Comparison of ENCODE assay signal across 1 cellular context in the genomic region with DNA sequence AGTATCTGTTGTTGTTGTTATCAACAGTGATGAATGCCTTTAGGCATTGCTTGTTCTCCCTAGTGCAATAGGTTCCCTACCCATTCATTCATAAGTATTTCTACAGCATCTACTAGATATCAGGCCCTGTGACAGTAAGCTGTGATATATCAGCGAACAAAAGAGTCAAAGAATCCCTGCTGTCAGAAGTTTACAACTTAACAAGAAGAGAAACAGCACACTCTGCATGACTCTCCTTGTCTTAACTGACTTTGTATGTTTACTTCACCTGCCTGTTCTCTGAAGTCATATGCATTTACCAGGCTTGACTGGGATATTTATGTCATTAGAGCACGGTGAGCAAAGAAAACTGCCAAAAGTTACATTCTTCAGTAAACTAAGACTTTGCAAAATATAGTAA.
TF ChIP-seq lines count a peak whose summit lies in the region.

No MANE protein-coding gene starts in this region.

TF ChIP-seq in GM23338, 12 proteins besides CTCF, POLR2A, EP300 and RAD21 (continued from another document):
- TF ChIP-seq, protein P1, sequence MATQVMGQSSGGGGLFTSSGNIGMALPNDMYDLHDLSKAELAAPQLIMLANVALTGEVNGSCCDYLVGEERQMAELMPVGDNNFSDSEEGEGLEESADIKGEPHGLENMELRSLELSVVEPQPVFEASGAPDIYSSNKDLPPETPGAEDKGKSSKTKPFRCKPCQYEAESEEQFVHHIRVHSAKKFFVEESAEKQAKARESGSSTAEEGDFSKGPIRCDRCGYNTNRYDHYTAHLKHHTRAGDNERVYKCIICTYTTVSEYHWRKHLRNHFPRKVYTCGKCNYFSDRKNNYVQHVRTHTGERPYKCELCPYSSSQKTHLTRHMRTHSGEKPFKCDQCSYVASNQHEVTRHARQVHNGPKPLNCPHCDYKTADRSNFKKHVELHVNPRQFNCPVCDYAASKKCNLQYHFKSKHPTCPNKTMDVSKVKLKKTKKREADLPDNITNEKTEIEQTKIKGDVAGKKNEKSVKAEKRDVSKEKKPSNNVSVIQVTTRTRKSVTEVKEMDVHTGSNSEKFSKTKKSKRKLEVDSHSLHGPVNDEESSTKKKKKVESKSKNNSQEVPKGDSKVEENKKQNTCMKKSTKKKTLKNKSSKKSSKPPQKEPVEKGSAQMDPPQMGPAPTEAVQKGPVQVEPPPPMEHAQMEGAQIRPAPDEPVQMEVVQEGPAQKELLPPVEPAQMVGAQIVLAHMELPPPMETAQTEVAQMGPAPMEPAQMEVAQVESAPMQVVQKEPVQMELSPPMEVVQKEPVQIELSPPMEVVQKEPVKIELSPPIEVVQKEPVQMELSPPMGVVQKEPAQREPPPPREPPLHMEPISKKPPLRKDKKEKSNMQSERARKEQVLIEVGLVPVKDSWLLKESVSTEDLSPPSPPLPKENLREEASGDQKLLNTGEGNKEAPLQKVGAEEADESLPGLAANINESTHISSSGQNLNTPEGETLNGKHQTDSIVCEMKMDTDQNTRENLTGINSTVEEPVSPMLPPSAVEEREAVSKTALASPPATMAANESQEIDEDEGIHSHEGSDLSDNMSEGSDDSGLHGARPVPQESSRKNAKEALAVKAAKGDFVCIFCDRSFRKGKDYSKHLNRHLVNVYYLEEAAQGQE (IDR thresholded peaks at IDR 0.05; ENCODE audit: unreplicated experiment) = no peak
- no peak for TF ChIP-seq EZH2phosphoT487 (IDR thresholded peaks at IDR 0.05; ENCODE audit: unreplicated experiment)
- TF ChIP-seq, protein P2, sequence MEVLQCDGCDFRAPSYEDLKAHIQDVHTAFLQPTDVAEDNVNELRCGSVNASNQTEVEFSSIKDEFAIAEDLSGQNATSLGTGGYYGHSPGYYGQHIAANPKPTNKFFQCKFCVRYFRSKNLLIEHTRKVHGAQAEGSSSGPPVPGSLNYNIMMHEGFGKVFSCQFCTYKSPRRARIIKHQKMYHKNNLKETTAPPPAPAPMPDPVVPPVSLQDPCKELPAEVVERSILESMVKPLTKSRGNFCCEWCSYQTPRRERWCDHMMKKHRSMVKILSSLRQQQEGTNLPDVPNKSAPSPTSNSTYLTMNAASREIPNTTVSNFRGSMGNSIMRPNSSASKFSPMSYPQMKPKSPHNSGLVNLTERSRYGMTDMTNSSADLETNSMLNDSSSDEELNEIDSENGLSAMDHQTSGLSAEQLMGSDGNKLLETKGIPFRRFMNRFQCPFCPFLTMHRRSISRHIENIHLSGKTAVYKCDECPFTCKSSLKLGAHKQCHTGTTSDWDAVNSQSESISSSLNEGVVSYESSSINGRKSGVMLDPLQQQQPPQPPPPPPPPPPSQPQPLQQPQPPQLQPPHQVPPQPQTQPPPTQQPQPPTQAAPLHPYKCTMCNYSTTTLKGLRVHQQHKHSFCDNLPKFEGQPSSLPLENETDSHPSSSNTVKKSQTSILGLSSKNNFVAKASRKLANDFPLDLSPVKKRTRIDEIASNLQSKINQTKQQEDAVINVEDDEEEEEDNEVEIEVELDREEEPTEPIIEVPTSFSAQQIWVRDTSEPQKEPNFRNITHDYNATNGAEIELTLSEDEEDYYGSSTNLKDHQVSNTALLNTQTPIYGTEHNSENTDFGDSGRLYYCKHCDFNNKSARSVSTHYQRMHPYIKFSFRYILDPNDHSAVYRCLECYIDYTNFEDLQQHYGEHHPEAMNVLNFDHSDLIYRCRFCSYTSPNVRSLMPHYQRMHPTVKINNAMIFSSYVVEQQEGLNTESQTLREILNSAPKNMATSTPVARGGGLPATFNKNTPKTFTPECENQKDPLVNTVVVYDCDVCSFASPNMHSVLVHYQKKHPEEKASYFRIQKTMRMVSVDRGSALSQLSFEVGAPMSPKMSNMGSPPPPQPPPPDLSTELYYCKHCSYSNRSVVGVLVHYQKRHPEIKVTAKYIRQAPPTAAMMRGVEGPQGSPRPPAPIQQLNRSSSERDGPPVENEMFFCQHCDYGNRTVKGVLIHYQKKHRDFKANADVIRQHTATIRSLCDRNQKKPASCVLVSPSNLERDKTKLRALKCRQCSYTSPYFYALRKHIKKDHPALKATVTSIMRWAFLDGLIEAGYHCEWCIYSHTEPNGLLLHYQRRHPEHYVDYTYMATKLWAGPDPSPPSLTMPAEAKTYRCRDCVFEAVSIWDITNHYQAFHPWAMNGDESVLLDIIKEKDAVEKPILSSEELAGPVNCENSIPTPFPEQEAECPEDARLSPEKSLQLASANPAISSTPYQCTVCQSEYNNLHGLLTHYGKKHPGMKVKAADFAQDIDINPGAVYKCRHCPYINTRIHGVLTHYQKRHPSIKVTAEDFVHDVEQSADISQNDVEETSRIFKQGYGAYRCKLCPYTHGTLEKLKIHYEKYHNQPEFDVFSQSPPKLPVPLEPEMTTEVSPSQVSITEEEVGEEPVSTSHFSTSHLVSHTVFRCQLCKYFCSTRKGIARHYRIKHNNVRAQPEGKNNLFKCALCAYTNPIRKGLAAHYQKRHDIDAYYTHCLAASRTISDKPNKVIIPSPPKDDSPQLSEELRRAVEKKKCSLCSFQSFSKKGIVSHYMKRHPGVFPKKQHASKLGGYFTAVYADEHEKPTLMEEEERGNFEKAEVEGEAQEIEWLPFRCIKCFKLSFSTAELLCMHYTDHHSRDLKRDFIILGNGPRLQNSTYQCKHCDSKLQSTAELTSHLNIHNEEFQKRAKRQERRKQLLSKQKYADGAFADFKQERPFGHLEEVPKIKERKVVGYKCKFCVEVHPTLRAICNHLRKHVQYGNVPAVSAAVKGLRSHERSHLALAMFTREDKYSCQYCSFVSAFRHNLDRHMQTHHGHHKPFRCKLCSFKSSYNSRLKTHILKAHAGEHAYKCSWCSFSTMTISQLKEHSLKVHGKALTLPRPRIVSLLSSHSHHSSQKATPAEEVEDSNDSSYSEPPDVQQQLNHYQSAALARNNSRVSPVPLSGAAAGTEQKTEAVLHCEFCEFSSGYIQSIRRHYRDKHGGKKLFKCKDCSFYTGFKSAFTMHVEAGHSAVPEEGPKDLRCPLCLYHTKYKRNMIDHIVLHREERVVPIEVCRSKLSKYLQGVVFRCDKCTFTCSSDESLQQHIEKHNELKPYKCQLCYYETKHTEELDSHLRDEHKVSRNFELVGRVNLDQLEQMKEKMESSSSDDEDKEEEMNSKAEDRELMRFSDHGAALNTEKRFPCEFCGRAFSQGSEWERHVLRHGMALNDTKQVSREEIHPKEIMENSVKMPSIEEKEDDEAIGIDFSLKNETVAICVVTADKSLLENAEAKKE (CRISPR knock-in tag; IDR thresholded peaks at IDR 0.05) = no peak
